8 cellular contexts compared by ENCODE assay signal in genomic region chr11:108498046-108498815, GRCh38. TPM values are rescaled to one million over a fixed set of nuclear protein-coding genes. Genes with fewer than 3 reads are reported as not detected.
A peak's percentile ranks its signal among the peaks of the same experiment; 100 is the strongest.
DNase-seq lines count a peak whose midpoint lies in the region; ATAC-seq and TF ChIP-seq lines count a peak whose summit lies in the region.

Gene POGLUT3 (minus strand): TSS chr11:108498384. CDS start chr11:108498366, 18 bp downstream.

- H3K4me3 ChIP-seq in BLaER1 treated with 17β-estradiol and CSF1 and Interleukin-3, amounts not matched to agents 10 nM and 100 nM: peak within 1 kb of the TSS; percentile 65 to 82 (median 70)
- H3K4me3 ChIP-seq in NT2/D1 (ENCODE audit: insufficient read length, low read depth): peak within 1 kb of the TSS; percentile 64
- H3K4me3 ChIP-seq in epithelial cell of esophagus (ENCODE audit: low read length): peak within 1 kb of the TSS; percentile 45
- peak within 1 kb of the TSS; percentile 68 for H3K4me3 ChIP-seq in mononuclear cell (ENCODE audit: low read length)

- peaks cover 17 to 49% (median 38%) of the 10 kb centered on the region in 11 experiments for H3K27me3 ChIP-seq in BLaER1 treated with 17β-estradiol and CSF1 and Interleukin-3, amounts not matched to agents 10 nM and 100 nM
- H3K27me3 ChIP-seq in NT2/D1 (ENCODE audit: insufficient read depth, insufficient read length) (no peaks in the 10 kb centered on the region), mononuclear cell (ENCODE audit: insufficient read depth, low read length) (no peaks in the 10 kb centered on the region)

- peak; percentile 65 for DNase-seq in GM19238 (ENCODE audit: insufficient read length, low spot score)
- DNase-seq in NT2/D1 (ENCODE audit: low read depth, low spot score): no peak
- DNase-seq in activated T-cell treated with anti-CD3 and anti-CD28 coated beads for 4 hours: peak; percentile 21
- no peak for DNase-seq in epithelial cell of esophagus (ENCODE audit: low read depth)
- peak; percentile 5 for DNase-seq in stimulated activated CD8-positive, alpha-beta memory T cell treated with anti-CD3 and anti-CD28 coated beads, Interleukin-7, amount 100 ng/mL, for 24 hours (ENCODE audit: low read depth)

- peak within 1 kb of the TSS; percentile 76 to 89 (median 84) for H3K9ac ChIP-seq in BLaER1 treated with 17β-estradiol and CSF1 and Interleukin-3, amounts not matched to agents 10 nM and 100 nM
- H3K9ac ChIP-seq in NT2/D1 (ENCODE audit: insufficient read length, low read depth): peak within 1 kb of the TSS; percentile 90

- H3K9me3 ChIP-seq in BLaER1 treated with 17β-estradiol and CSF1 and Interleukin-3, amounts not matched to agents 10 nM and 100 nM (replicated peaks in 1 of 11): no peaks in the 10 kb centered on the region
- no peaks in the 10 kb centered on the region for H3K9me3 ChIP-seq in NT2/D1 (ENCODE audit: insufficient read depth, low read length)
- no peaks in the 10 kb centered on the region for H3K9me3 ChIP-seq in mononuclear cell (ENCODE audit: low read depth, low read length)

- peak within 1 kb of the TSS; percentile 90 to 98 (median 94) for H3K4me2 ChIP-seq in BLaER1 treated with 17β-estradiol and CSF1 and Interleukin-3, amounts not matched to agents 10 nM and 100 nM

- no peak for TF ChIP-seq CTCF in epithelial cell of esophagus (IDR thresholded peaks at IDR 0.05; ENCODE audit: insufficient read depth, low read depth, low read length, missing control alignments)

- peak; percentile 70 for ATAC-seq in HG03354 (IDR thresholded peaks at IDR 0.05; ENCODE audit: poor library complexity, severe bottlenecking, unreplicated experiment)

- H3K36me3 ChIP-seq in BLaER1 treated with 17β-estradiol and CSF1 and Interleukin-3, amounts not matched to agents 10 nM and 100 nM: no peaks in the 10 kb centered on the region
- peaks cover 8% of the 10 kb centered on the region for H3K36me3 ChIP-seq in NT2/D1 (ENCODE audit: insufficient read depth, insufficient read length, low read length)

- peak within 1 kb of the TSS; percentile 33 to 94 (median 86); a peak in 21 of 22 replicates for H3K27ac ChIP-seq in BLaER1 treated with 17β-estradiol and CSF1 and Interleukin-3, amounts not matched to agents 10 nM and 100 nM

- no peaks in the 10 kb centered on the region for H4K20me1 ChIP-seq in BLaER1 treated with 17β-estradiol and CSF1 and Interleukin-3, amounts not matched to agents 10 nM and 100 nM

- H3K4me1 ChIP-seq in BLaER1 treated with 17β-estradiol and CSF1 and Interleukin-3, amounts not matched to agents 10 nM and 100 nM: peaks cover 0 to 23% (median 16%) of the 10 kb centered on the region in 10 experiments; a peak in 12 of 20 replicates
- no peaks in the 10 kb centered on the region for H3K4me1 ChIP-seq in NT2/D1 (ENCODE audit: insufficient read depth, insufficient read length)
- peaks cover 16% of the 10 kb centered on the region for H3K4me1 ChIP-seq in mononuclear cell (ENCODE audit: insufficient read depth, low read length)

RNA-seq across cellular contexts. Expression of gene POGLUT3, which starts in this region (rescaled TPM):
- 5.6 TPM for total RNA-seq in mononuclear cell

Comparison
In these comparisons a context has a peak if more than half of its experiments do, and no peak if none do; other contexts are left out.
1. DNase-seq: peak in GM19238 (single experiment), activated T-cell treated with anti-CD3 and anti-CD28 coated beads for 4 hours (single experiment) and stimulated activated CD8-positive, alpha-beta memory T cell treated with anti-CD3 and anti-CD28 coated beads, Interleukin-7, amount 100 ng/mL, for 24 hours (single experiment); none in NT2/D1 (single experiment) and epithelial cell of esophagus (single experiment).
2. Peak in every context shown above with its lines, with median percentiles within 50 percentile points of each other: H3K4me3 ChIP-seq.